8 cellular contexts compared by ENCODE assay signal in genomic region chr17:40803617-40804082, GRCh38. TPM values are rescaled to one million over a fixed set of nuclear protein-coding genes. Genes with fewer than 3 reads are reported as not detected.
A peak's percentile ranks its signal among the peaks of the same experiment; 100 is the strongest.
DNase-seq lines count a peak whose midpoint lies in the region; ATAC-seq and TF ChIP-seq lines count a peak whose summit lies in the region.

No MANE protein-coding gene starts in this region.

- no peak overlapping the region for H3K23ac ChIP-seq in trophoblast cell (ENCODE audit: low read length)

- H3K18ac ChIP-seq in trophoblast cell (ENCODE audit: low read length) = no peak overlapping the region

- H3K4me2 ChIP-seq in trophoblast cell (ENCODE audit: low read length) = no peak overlapping the region

- no peaks in the 10 kb centered on the region for H3K27me3 ChIP-seq in trophoblast cell (ENCODE audit: insufficient read depth, low read length)
- no peaks in the 10 kb centered on the region for H3K27me3 ChIP-seq in upper lobe of left lung

- TF ChIP-seq CTCF in GM12865 (IDR thresholded peaks at IDR 0.05; ENCODE audit: insufficient read depth, low read depth, low read length, missing control alignments) (peak; percentile 86), upper lobe of left lung (IDR thresholded peaks at IDR 0.05) (peak; percentile 68 to 87 (median 79))

- H3K14ac ChIP-seq in trophoblast cell (ENCODE audit: low read length) = no peak overlapping the region

- no peaks in the 10 kb centered on the region for H3K79me1 ChIP-seq in trophoblast cell (ENCODE audit: low read length)

- H2AFZ ChIP-seq in trophoblast cell (ENCODE audit: insufficient read depth, low read length, poor library complexity) = no peak overlapping the region

- no peak overlapping the region for H4K91ac ChIP-seq in trophoblast cell (ENCODE audit: low read depth, low read length)

- no peak overlapping the region for H2BK5ac ChIP-seq in trophoblast cell (ENCODE audit: low read depth, low read length, poor library complexity)

- H3K9ac ChIP-seq in trophoblast cell (ENCODE audit: low read length) = no peak overlapping the region

- ATAC-seq in upper lobe of left lung (ENCODE audit: low FRiP score in 2 of 2) (peak; percentile 88 to 90), HG03045 (IDR thresholded peaks at IDR 0.05; ENCODE audit: unreplicated experiment) (no peak)

- H3K4me3 ChIP-seq in GM12865 (ENCODE audit: low read depth, low read length) (no peak overlapping the region), trophoblast cell (ENCODE audit: low read depth, low read length) (no peak overlapping the region), upper lobe of left lung (no peak overlapping the region)

- H3K79me2 ChIP-seq in trophoblast cell (ENCODE audit: control insufficient read depth, insufficient read depth, low read length, poor library complexity) = no peaks in the 10 kb centered on the region

- H4K8ac ChIP-seq in trophoblast cell (ENCODE audit: low read depth, low read length) = no peak overlapping the region

- no peak overlapping the region for H2BK12ac ChIP-seq in trophoblast cell (ENCODE audit: low read length)

- H2AK5ac ChIP-seq in trophoblast cell (ENCODE audit: low read length) = no peak overlapping the region

- DNase-seq in GM12865 (ENCODE audit: low read depth) = peak; percentile 70
- peak; percentile 63 for DNase-seq in NCI-H1105 (lab: John Stamatoyannopoulos, UW)
- DNase-seq in SK-N-DZ (ENCODE audit: low spot score) = peak; percentile 64
- peak; percentile 63 for DNase-seq in activated gamma-delta T cell treated with anti-CD3 and anti-CD28 coated beads, Interleukin-2, amount 50 U/mL, for 16 hours (ENCODE audit: low read depth)
- DNase-seq in germinal center (ENCODE audit: low spot score) = peak; percentile 77
- DNase-seq in trophoblast cell = peak; percentile 73 to 89
- peak; percentile 27 to 79 for DNase-seq in upper lobe of left lung

- TF ChIP-seq POLR2A in upper lobe of left lung (IDR thresholded peaks at IDR 0.05) = no peak

- WGBS in trophoblast cell (ENCODE audit: extremely low coverage, insufficient coverage, insufficient read length) = no CpG with 5 or more reads among the region's 13 CpGs
- WGBS in upper lobe of left lung, 2 donors = 10 to 12% methylated on average over 13 of the region's 13 CpGs

- no peak overlapping the region for H2BK120ac ChIP-seq in trophoblast cell (ENCODE audit: insufficient read depth, low read length, poor library complexity)

- H3K27ac ChIP-seq in trophoblast cell (ENCODE audit: low read depth, low read length) (no peak overlapping the region), upper lobe of left lung (no peak overlapping the region)

- no peak for TF ChIP-seq EP300 in upper lobe of left lung (IDR thresholded peaks at IDR 0.05)

- no peaks in the 10 kb centered on the region for H3K4me1 ChIP-seq in trophoblast cell (ENCODE audit: control insufficient read depth in 1 of 2, insufficient read depth in 2 of 2, low read length in 2 of 2)
- peaks cover 0 to 4% (median 0%) of the 10 kb centered on the region in 4 donors for H3K4me1 ChIP-seq in upper lobe of left lung

- no peak overlapping the region for H4K12ac ChIP-seq in trophoblast cell (ENCODE audit: low read depth, low read length)

- H3K9me3 ChIP-seq in trophoblast cell (ENCODE audit: insufficient read depth, low read depth, low read length) (no peaks in the 10 kb centered on the region), upper lobe of left lung (no peaks in the 10 kb centered on the region)

- no peak overlapping the region for H3K4ac ChIP-seq in trophoblast cell (ENCODE audit: low read depth, low read length)

- no peaks in the 10 kb centered on the region for H3K36me3 ChIP-seq in trophoblast cell (ENCODE audit: control insufficient read depth in 1 of 2, insufficient read depth in 2 of 2, low read length in 2 of 2)
- no peaks in the 10 kb centered on the region for H3K36me3 ChIP-seq in upper lobe of left lung

RNA-seq across cellular contexts. Expression of gene KRT28, which starts 3.9 kb away (rescaled TPM):
- not detected in 2 replicates for polyA plus RNA-seq in SK-N-DZ (2014; cell fraction: cytosol; rRNA removed)
- not detected in 2 replicates for polyA plus RNA-seq in SK-N-DZ (2014; cell fraction: nucleus; rRNA removed)
- not detected in 2 replicates for polyA plus RNA-seq in trophoblast cell (2013)
- not detected for total RNA-seq in upper lobe of left lung

RNA-seq across cellular contexts. Expression of gene KRT10, which starts 18.8 kb away (rescaled TPM):
- polyA plus RNA-seq in SK-N-DZ (2014; cell fraction: cytosol; rRNA removed) = 8.9 and 26.5 TPM in 2 replicates
- 2.3 and 9.6 TPM in 2 replicates for polyA plus RNA-seq in SK-N-DZ (2014; cell fraction: nucleus; rRNA removed)
- 41.4 and 42.2 TPM in 2 replicates for polyA plus RNA-seq in trophoblast cell (2013)
- total RNA-seq in upper lobe of left lung = 10 to 100 TPM in 4 of 6 donors, 1 to 10 TPM in 2; 4.2 to 35.0 (median 13.5) TPM

RNA-seq across cellular contexts. Expression of gene KRT27, which starts 21.3 kb away (rescaled TPM):
- not detected in 2 replicates for polyA plus RNA-seq in SK-N-DZ (2014; cell fraction: cytosol; rRNA removed)
- polyA plus RNA-seq in SK-N-DZ (2014; cell fraction: nucleus; rRNA removed) = not detected in 2 replicates
- polyA plus RNA-seq in trophoblast cell (2013) = not detected in 2 replicates
- total RNA-seq in upper lobe of left lung = 1 to 10 TPM in 1 of 6 donors, under 1 TPM in 3, not detected in 2; 0.24 to 1.4 (median 0.65) TPM

RNA-seq across cellular contexts. Expression of gene KRT26, which starts 31.6 kb away (rescaled TPM):
- polyA plus RNA-seq in SK-N-DZ (2014; cell fraction: cytosol; rRNA removed) = not detected in 2 replicates
- not detected in 2 replicates for polyA plus RNA-seq in SK-N-DZ (2014; cell fraction: nucleus; rRNA removed)
- polyA plus RNA-seq in trophoblast cell (2013) = not detected in 2 replicates
- not detected for total RNA-seq in upper lobe of left lung

RNA-seq across cellular contexts. Expression of gene KRT25, which starts 48.5 kb away (rescaled TPM):
- polyA plus RNA-seq in SK-N-DZ (2014; cell fraction: cytosol; rRNA removed) = not detected in 2 replicates
- not detected in 2 replicates for polyA plus RNA-seq in SK-N-DZ (2014; cell fraction: nucleus; rRNA removed)
- polyA plus RNA-seq in trophoblast cell (2013) = not detected in 2 replicates
- total RNA-seq in upper lobe of left lung = not detected
